8 cellular contexts compared by ENCODE assay signal in genomic region chr16:72241930-72242329, GRCh38.
DNase-seq lines count a peak whose midpoint lies in the region; ATAC-seq, FAIRE-seq and TF ChIP-seq lines count a peak whose summit lies in the region.

No MANE protein-coding gene starts in this region.

- H4K20me1 ChIP-seq in astrocyte (ENCODE audit: insufficient read depth, low read length) = no peaks in the 10 kb centered on the region

- H2AFZ ChIP-seq in ACC112 (ENCODE audit: low read length, unreplicated experiment) = peak overlapping the region; percentile 78
- peak overlapping the region; percentile 7 for H2AFZ ChIP-seq in astrocyte (ENCODE audit: low read depth, low read length)

- DNase-seq in NCI-H1694 (lab: John Stamatoyannopoulos, UW) = peak; percentile 28
- DNase-seq in astrocyte (ENCODE audit: low read depth) = peak; percentile 30
- peak; percentile 69 for DNase-seq in iris pigment epithelial cell (ENCODE audit: low read depth)
- DNase-seq in stromal cell of bone marrow (ENCODE audit: low read depth) = peak; percentile 28
- DNase-seq in activated T-cell treated with anti-CD3 and anti-CD28 coated beads, Interleukin-2, amount 50 U/mL, for 24 hours = no peak

- H3K27me3 Mint-ChIP-seq in astrocyte (ENCODE audit: low read depth, unreplicated experiment) = no peaks in the 10 kb centered on the region
- H3K27me3 Mint-ChIP-seq in activated T-cell treated with anti-CD3 and anti-CD28 coated beads, Interleukin-2, amount 50 U/mL, for 24 hours = no peaks in the 10 kb centered on the region

- no peaks in the 10 kb centered on the region for H3K36me3 ChIP-seq in ACC112 (ENCODE audit: insufficient read depth, low read length)
- no peaks in the 10 kb centered on the region for H3K36me3 ChIP-seq in astrocyte (ENCODE audit: insufficient read depth, low read length)

- ATAC-seq in GM21529 (IDR thresholded peaks at IDR 0.05; ENCODE audit: unreplicated experiment) = no peak

- no peaks in the 10 kb centered on the region for H3K36me3 Mint-ChIP-seq in astrocyte (ENCODE audit: low read depth, unreplicated experiment)
- no peaks in the 10 kb centered on the region for H3K36me3 Mint-ChIP-seq in activated T-cell treated with anti-CD3 and anti-CD28 coated beads, Interleukin-2, amount 50 U/mL, for 24 hours (ENCODE audit: low read depth)

- H3K27me3 ChIP-seq in ACC112 (ENCODE audit: insufficient read depth, low read length) = no peaks in the 10 kb centered on the region
- H3K27me3 ChIP-seq in astrocyte (ENCODE audit: insufficient read depth, low read length) = no peaks in the 10 kb centered on the region

- no peak overlapping the region for H3K4me3 ChIP-seq in ACC112 (ENCODE audit: low read depth, low read length)
- H3K4me3 ChIP-seq in GM12875 (ENCODE audit: low read depth, low read length) = no peak overlapping the region
- H3K4me3 ChIP-seq in astrocyte (ENCODE audit: insufficient read depth, low read depth, low read length) = no peak overlapping the region

- peak overlapping the region; percentile 17 for H3K4me2 ChIP-seq in astrocyte (ENCODE audit: low read length)

- H3K27ac ChIP-seq in ACC112 (ENCODE audit: low read depth, low read length) = no peak overlapping the region
- no peak overlapping the region for H3K27ac ChIP-seq in astrocyte (ENCODE audit: low read depth, low read length)

- H3K9me3 Mint-ChIP-seq in astrocyte (ENCODE audit: unreplicated experiment) = no peaks in the 10 kb centered on the region
- no peaks in the 10 kb centered on the region for H3K9me3 Mint-ChIP-seq in activated T-cell treated with anti-CD3 and anti-CD28 coated beads, Interleukin-2, amount 50 U/mL, for 24 hours

- no peak overlapping the region for H3K27ac Mint-ChIP-seq in astrocyte (ENCODE audit: unreplicated experiment)
- H3K27ac Mint-ChIP-seq in activated T-cell treated with anti-CD3 and anti-CD28 coated beads, Interleukin-2, amount 50 U/mL, for 24 hours = no peak overlapping the region

- no peaks in the 10 kb centered on the region for H3K9me3 ChIP-seq in astrocyte (ENCODE audit: insufficient read depth, low read depth, low read length)

- H3K4me1 Mint-ChIP-seq in astrocyte (ENCODE audit: low read depth, unreplicated experiment) = peaks cover 2% of the 10 kb centered on the region
- peaks cover 4% of the 10 kb centered on the region for H3K4me1 Mint-ChIP-seq in activated T-cell treated with anti-CD3 and anti-CD28 coated beads, Interleukin-2, amount 50 U/mL, for 24 hours (ENCODE audit: low read depth)

- peak; percentile 67 for TF ChIP-seq CTCF in GM12875 (IDR thresholded peaks at IDR 0.05; ENCODE audit: borderline replicate concordance, insufficient read depth, low read depth, low read length)
- TF ChIP-seq CTCF in astrocyte (IDR thresholded peaks at IDR 0.05; ENCODE audit: insufficient read depth, low read depth, low read length) = peak; percentile 97

- FAIRE-seq in astrocyte (lab: Jason Lieb, UNC) = peak; percentile 95

- H3K4me3 Mint-ChIP-seq in astrocyte (ENCODE audit: unreplicated experiment) = no peak overlapping the region
- H3K4me3 Mint-ChIP-seq in activated T-cell treated with anti-CD3 and anti-CD28 coated beads, Interleukin-2, amount 50 U/mL, for 24 hours = no peak overlapping the region

- no peak overlapping the region for H3K9ac ChIP-seq in astrocyte (ENCODE audit: low read length)

- peaks cover 4% of the 10 kb centered on the region for H3K4me1 ChIP-seq in ACC112 (ENCODE audit: control insufficient read depth, insufficient read depth, low read length, unreplicated experiment)
- no peaks in the 10 kb centered on the region for H3K4me1 ChIP-seq in astrocyte (ENCODE audit: insufficient read depth, low read length)

- no peaks in the 10 kb centered on the region for H3K79me2 ChIP-seq in ACC112 (ENCODE audit: control insufficient read depth, insufficient read depth, low read length, unreplicated experiment)
- H3K79me2 ChIP-seq in astrocyte (ENCODE audit: insufficient read depth, low read length) = no peaks in the 10 kb centered on the region
